10 cellular contexts compared by ENCODE assay signal in the genomic region with DNA sequence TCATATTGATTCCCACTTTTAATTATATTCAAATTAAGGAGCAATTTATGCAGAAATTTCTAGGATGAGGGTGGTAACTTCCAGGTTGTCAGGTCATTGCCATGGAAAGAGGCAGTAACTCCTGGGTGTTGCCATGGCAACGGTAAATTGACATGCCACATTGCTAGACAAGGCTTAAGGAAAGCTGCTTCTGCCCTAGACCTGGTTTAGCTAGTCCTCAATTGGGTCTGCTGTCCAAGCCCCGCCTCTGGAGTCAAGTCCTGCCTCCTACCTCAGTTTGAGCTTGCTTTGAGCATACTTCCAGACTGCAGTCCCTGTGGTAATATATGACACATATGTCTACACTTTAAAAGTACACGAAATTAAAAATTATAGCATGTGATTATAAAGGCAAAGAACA. TPM values are rescaled to one million over a fixed set of nuclear protein-coding genes. Genes with fewer than 3 reads are reported as not detected.
"Had no signal": no experiment of that assay in that cellular context is flagged by ENCODE, and none has a peak within 500 bp of the region (broad histone marks: within the 10 kb centered on the region; RNA-seq: fewer than 3 reads in every experiment).

No MANE protein-coding gene starts in this region.

RNA-seq across cellular contexts. Expression of gene CXorf66, which starts 53.9 kb away (rescaled TPM):
- total RNA-seq: LHCN-M2, MCF 10A, NCI-H460, OCI-LY7, PC-9, Right ventricle myocardium inferior, RPMI7951, SJCRH30, SK-MEL-5, T-cell had no signal
